Comparison of ENCODE assay signal across 8 cellular contexts in the genomic region with DNA sequence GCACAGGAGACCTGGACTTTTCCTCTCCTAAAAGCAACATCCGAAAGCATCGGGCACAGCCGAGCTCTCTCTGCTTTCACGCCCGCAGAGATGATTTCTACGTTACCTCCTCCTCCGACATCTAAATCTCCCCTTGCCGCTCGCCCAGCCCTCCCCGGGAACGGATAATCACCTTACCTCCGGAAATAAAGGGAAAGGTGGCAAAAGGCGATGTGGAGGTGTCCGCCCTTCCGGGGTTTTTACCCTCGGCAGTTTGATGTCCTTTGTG. TPM values are rescaled to one million over a fixed set of nuclear protein-coding genes. Genes with fewer than 3 reads are reported as not detected.
DNase-seq lines count a peak whose midpoint lies in the region; ATAC-seq lines count a peak whose summit lies in the region.

No MANE protein-coding gene starts in this region.

- H3K9ac ChIP-seq in skeletal muscle satellite cell (ENCODE audit: low read depth, low read length): peak overlapping the region; percentile 95

- intact Hi-C loops in head of caudate nucleus (cut with DNase I): no loop called here

- DNase-seq in DMS53 treated with DMSO at 0.1 percent for 48 hours (lab: John Stamatoyannopoulos, UW; ENCODE audit: unreplicated experiment): peak; percentile 95
- no peak for DNase-seq in DMS53 (lab: John Stamatoyannopoulos, UW)
- peak; percentile 21 for DNase-seq in RKO (ENCODE audit: low spot score)
- DNase-seq in head of caudate nucleus: peak in 22 of 42 donors; percentile 7 to 52 (median 30)
- DNase-seq in NCI-H1092 treated with DMSO at 0.1 percent for 48 hours (lab: John Stamatoyannopoulos, UW): no peak

- peak overlapping the region; percentile 85 for H3K4me2 ChIP-seq in skeletal muscle satellite cell (ENCODE audit: low read length)

- ATAC-seq in HG02885 (IDR thresholded peaks at IDR 0.05; ENCODE audit: poor library complexity, unreplicated experiment) (no peak), HG02678 (IDR thresholded peaks at IDR 0.05; ENCODE audit: unreplicated experiment) (no peak)

- no peaks in the 10 kb centered on the region for H3K36me3 ChIP-seq in skeletal muscle satellite cell (ENCODE audit: insufficient read depth, low read length)

- H3K27me3 ChIP-seq in skeletal muscle satellite cell (ENCODE audit: control insufficient read depth, insufficient read depth, low read length): no peaks in the 10 kb centered on the region

- H3K4me1 ChIP-seq in skeletal muscle satellite cell (ENCODE audit: control insufficient read depth, insufficient read depth, low read length): peaks cover 36% of the 10 kb centered on the region

- no peaks in the 10 kb centered on the region for H3K9me3 ChIP-seq in skeletal muscle satellite cell (replicated peaks; ENCODE audit: low read length)

- H3K4me3 ChIP-seq in skeletal muscle satellite cell (ENCODE audit: low read length): peak overlapping the region; percentile 95

RNA-seq across cellular contexts. Expression of a gene that starts 0.6 kb away (rescaled TPM):
- total RNA-seq in skeletal muscle satellite cell (2012; rRNA removed): 30.6 and 65.1 TPM in 2 replicates

Comparison
In these comparisons a context has a peak if more than half of its experiments do, and no peak if none do; other contexts are left out.
1. DNase-seq: peak in DMS53 treated with DMSO at 0.1 percent for 48 hours (single experiment), RKO (single experiment) and head of caudate nucleus (22 of 42); none in DMS53 (single experiment) and NCI-H1092 treated with DMSO at 0.1 percent for 48 hours (single experiment).